Comparison of ENCODE assay signal across 9 cellular contexts in genomic region chr13:31236211-31236786, GRCh38. TPM values are rescaled to one million over a fixed set of nuclear protein-coding genes. Genes with fewer than 3 reads are reported as not detected.
DNase-seq lines count a peak whose midpoint lies in the region; ATAC-seq and TF ChIP-seq lines count a peak whose summit lies in the region.
"Had no signal": no experiment of that assay in that cellular context is flagged by ENCODE, and none has a peak within 500 bp of the region (broad histone marks: within the 10 kb centered on the region; RNA-seq: fewer than 3 reads in every experiment).

No MANE protein-coding gene starts in this region.

- H3K27ac ChIP-seq in vagina: no peak overlapping the region

- no peaks in the 10 kb centered on the region for H3K9me3 Mint-ChIP-seq in activated CD4-positive, alpha-beta T cell treated with anti-CD3 and anti-CD28 coated beads, Interleukin-2, amount 10 ng/mL, durations not matched to agents 7 days and 5 days
- H3K9me3 Mint-ChIP-seq in brain: no peaks in the 10 kb centered on the region

- TF ChIP-seq POLR2A in vagina (IDR thresholded peaks at IDR 0.05): no peak

- H3K27me3 Mint-ChIP-seq in activated CD4-positive, alpha-beta T cell treated with anti-CD3 and anti-CD28 coated beads, Interleukin-2, amount 10 ng/mL, durations not matched to agents 7 days and 5 days: no peaks in the 10 kb centered on the region
- peaks cover 4% of the 10 kb centered on the region for H3K27me3 Mint-ChIP-seq in brain
- H3K27me3 Mint-ChIP-seq: activated naive CD8-positive, alpha-beta T cell had no signal

- ATAC-seq in GM21447 (IDR thresholded peaks at IDR 0.05; ENCODE audit: unreplicated experiment): no peak

- no peaks in the 10 kb centered on the region for H3K36me3 ChIP-seq in vagina

- intact Hi-C loops in vagina (cut with DNase I): loop anchor here (10.0 kb wide), 1 partner anchor 189 kb away; no protein-coding TSS in a partner anchor

- H3K27me3 ChIP-seq in vagina: no peaks in the 10 kb centered on the region

- H3K4me1 Mint-ChIP-seq in activated CD4-positive, alpha-beta T cell treated with anti-CD3 and anti-CD28 coated beads, Interleukin-2, amount 10 ng/mL, durations not matched to agents 7 days and 5 days: no peaks in the 10 kb centered on the region
- no peaks in the 10 kb centered on the region for H3K4me1 Mint-ChIP-seq in brain

- POLR2A ChIA-PET in activated CD4-positive, alpha-beta T cell treated with anti-CD3 and anti-CD28 coated beads, Interleukin-2, amount 10 ng/mL, durations not matched to agents 7 days and 5 days (lab: Charles Lee): no interaction called here

- H3K4me1 ChIP-seq in vagina: no peaks in the 10 kb centered on the region

- no peaks in the 10 kb centered on the region for H3K9me3 ChIP-seq in vagina

- CTCF ChIA-PET in activated CD4-positive, alpha-beta T cell treated with anti-CD3 and anti-CD28 coated beads, Interleukin-2, amount 10 ng/mL, durations not matched to agents 7 days and 5 days (lab: Charles Lee): interaction anchor here (0.5 to 2.1 kb wide), 4 partner anchors 10 to 242 kb away, joined by 3 to 5 read pairs (median 4); no protein-coding TSS in a partner anchor

- H3K36me3 Mint-ChIP-seq in activated CD4-positive, alpha-beta T cell treated with anti-CD3 and anti-CD28 coated beads, Interleukin-2, amount 10 ng/mL, durations not matched to agents 7 days and 5 days (ENCODE audit: low read depth): no peaks in the 10 kb centered on the region
- H3K36me3 Mint-ChIP-seq in brain: peaks cover 6% of the 10 kb centered on the region

- no peak overlapping the region for H3K4me3 ChIP-seq in vagina

- peak; percentile 8 for DNase-seq in activated CD4-positive, alpha-beta T cell treated with anti-CD3 and anti-CD28 coated beads, Interleukin-2, amount 10 ng/mL, durations not matched to agents 7 days and 5 days
- DNase-seq in activated CD4-positive, alpha-beta T cell treated with anti-CD3 and anti-CD28 coated beads for 1 hour: no peak
- DNase-seq in NCI-H2196 (lab: John Stamatoyannopoulos, UW; ENCODE audit: unreplicated experiment) (peak; percentile 40), kidney glomerular epithelial cell (lab: John Stamatoyannopoulos, UW) (peak; percentile 49), vagina (ENCODE audit: extremely low spot score in 2 of 2) (no peak), epidermal melanocyte (ENCODE audit: insufficient read length, low spot score) (no peak)

- H3K4me3 Mint-ChIP-seq in activated CD4-positive, alpha-beta T cell treated with anti-CD3 and anti-CD28 coated beads, Interleukin-2, amount 10 ng/mL, durations not matched to agents 7 days and 5 days: no peak overlapping the region
- no peak overlapping the region for H3K4me3 Mint-ChIP-seq in brain
- H3K4me3 Mint-ChIP-seq: activated naive CD8-positive, alpha-beta T cell had no signal

- TF ChIP-seq CTCF in brain (conservative IDR thresholded peaks at IDR 0.05) (peak; percentile 91 to 94), vagina (IDR thresholded peaks at IDR 0.05) (peak in 2 of 3 experiments; percentile 54 to 70)

- no peak overlapping the region for H3K27ac Mint-ChIP-seq in activated CD4-positive, alpha-beta T cell treated with anti-CD3 and anti-CD28 coated beads, Interleukin-2, amount 10 ng/mL, durations not matched to agents 7 days and 5 days
- peak overlapping the region in 1 of 5 experiments; percentile 36 for H3K27ac Mint-ChIP-seq in brain
- H3K27ac Mint-ChIP-seq: activated naive CD8-positive, alpha-beta T cell had no signal

RNA-seq across cellular contexts. Expression of gene B3GLCT, which starts 36.5 kb away (rescaled TPM):
- 1 to 10 TPM; 4.7 to 5.4 TPM for total RNA-seq in activated CD4-positive, alpha-beta T cell treated with anti-CD3 and anti-CD28 coated beads, Interleukin-2, amount 10 ng/mL, durations not matched to agents 7 days and 5 days
- polyA plus RNA-seq in brain (ENCODE audit: insufficient read depth, low read depth, low replicate concordance): 3.3 TPM
- 8.1 TPM for total RNA-seq in vagina

Comparison
In these comparisons a context has a peak if more than half of its experiments do, and no peak if none do; other contexts are left out.
1. DNase-seq: peak in activated CD4-positive, alpha-beta T cell treated with anti-CD3 and anti-CD28 coated beads, Interleukin-2, amount 10 ng/mL, durations not matched to agents 7 days and 5 days (single experiment), NCI-H2196 (single experiment) and kidney glomerular epithelial cell (single experiment); none in activated CD4-positive, alpha-beta T cell treated with anti-CD3 and anti-CD28 coated beads for 1 hour (single experiment), vagina (0 of 2) and epidermal melanocyte (single experiment).